ENCODE assay signal across 8 cellular contexts in genomic region chr20:51497542-51498467, GRCh38. TPM values are rescaled to one million over a fixed set of nuclear protein-coding genes. Genes with fewer than 3 reads are reported as not detected.
DNase-seq lines count a peak whose midpoint lies in the region; ATAC-seq and TF ChIP-seq lines count a peak whose summit lies in the region.

No MANE protein-coding gene starts in this region.

- POLR2A ChIA-PET in CD8-positive, alpha-beta T cell (lab: Charles Lee), result interaction anchor here (1.0 to 1.9 kb wide), 2 partner anchors 21 to 43 kb away, joined by 3 to 4 read pairs; no protein-coding TSS in a partner anchor

- no peaks in the 10 kb centered on the region for H3K9me3 ChIP-seq in CD8-positive, alpha-beta T cell (ENCODE audit: low read length)

- H3K4me3 Mint-ChIP-seq in CD8-positive, alpha-beta T cell, result peak overlapping the region; percentile 60
- peak overlapping the region; percentile 52 for H3K4me3 Mint-ChIP-seq in stimulated activated naive CD8-positive, alpha-beta T cell treated with anti-CD3 and anti-CD28 coated beads, Interleukin-15, Interleukin-2, amounts not matched to agents 100 ng/mL and 50 ng/mL, for 24 hours

- CTCF ChIA-PET in CD8-positive, alpha-beta T cell (lab: Charles Lee), result interaction anchor here (1.1 to 1.4 kb wide), 2 partner anchors 16 to 38 kb away, joined by 3 read pairs; no protein-coding TSS in a partner anchor

- peaks cover 92% of the 10 kb centered on the region for H3K4me1 ChIP-seq in CD8-positive, alpha-beta T cell (ENCODE audit: insufficient read depth, low read length)

- peaks cover 9% of the 10 kb centered on the region for H3K36me3 Mint-ChIP-seq in CD8-positive, alpha-beta T cell
- peaks cover 51% of the 10 kb centered on the region for H3K36me3 Mint-ChIP-seq in stimulated activated naive CD8-positive, alpha-beta T cell treated with anti-CD3 and anti-CD28 coated beads, Interleukin-15, Interleukin-2, amounts not matched to agents 100 ng/mL and 50 ng/mL, for 24 hours (ENCODE audit: low read depth)

- no peaks in the 10 kb centered on the region for H3K27me3 ChIP-seq in CD8-positive, alpha-beta T cell (ENCODE audit: insufficient read depth, low read length)

- TF ChIP-seq CTCF in CD8-positive, alpha-beta T cell (IDR thresholded peaks at IDR 0.05), result no peak

- peak overlapping the region; percentile 91 for H3K27ac Mint-ChIP-seq in CD8-positive, alpha-beta T cell
- peak overlapping the region; percentile 95 for H3K27ac Mint-ChIP-seq in stimulated activated naive CD8-positive, alpha-beta T cell treated with anti-CD3 and anti-CD28 coated beads, Interleukin-15, Interleukin-2, amounts not matched to agents 100 ng/mL and 50 ng/mL, for 24 hours

- no peaks in the 10 kb centered on the region for H3K36me3 ChIP-seq in CD8-positive, alpha-beta T cell (ENCODE audit: insufficient read depth, low read length)

- intact Hi-C loops in CD8-positive, alpha-beta T cell (cut with DNase I, micrococcal nuclease), result loop anchor here in 1 of 2 experiments (2.0 kb wide), 1 partner anchor 15 kb away; no protein-coding TSS in a partner anchor
- intact Hi-C loops in left ventricle myocardium superior (cut with micrococcal nuclease), result no loop called here

- ATAC-seq in CD8-positive, alpha-beta T cell, result peak; percentile 14
- peak; percentile 37 for ATAC-seq in HG03025 (IDR thresholded peaks at IDR 0.05; ENCODE audit: low FRiP score, unreplicated experiment)
- ATAC-seq in left ventricle myocardium superior, result peak; percentile 59

- H3K27me3 Mint-ChIP-seq in CD8-positive, alpha-beta T cell (ENCODE audit: low read depth), result no peaks in the 10 kb centered on the region
- H3K27me3 Mint-ChIP-seq in stimulated activated naive CD8-positive, alpha-beta T cell treated with anti-CD3 and anti-CD28 coated beads, Interleukin-15, Interleukin-2, amounts not matched to agents 100 ng/mL and 50 ng/mL, for 24 hours, result no peaks in the 10 kb centered on the region

- DNase-seq in CD8-positive, alpha-beta T cell, result peak in 6 of 7 experiments; percentile 16 to 64 (median 53)
- DNase-seq in activated CD4-positive, alpha-beta T cell treated with anti-CD3 and anti-CD28 coated beads, Interleukin-2, amount 50 U/mL, for 48 hours, result peak; percentile 65 to 73
- DNase-seq in left ventricle myocardium superior, result peak; percentile 43
- no peak for DNase-seq in midbrain (lab: John Stamatoyannopoulos, UW)
- DNase-seq in DMS79 (lab: John Stamatoyannopoulos, UW), result no peak
- DNase-seq in SW 1271 (lab: John Stamatoyannopoulos, UW), result no peak

- peaks cover 96% of the 10 kb centered on the region for H3K4me1 Mint-ChIP-seq in CD8-positive, alpha-beta T cell (ENCODE audit: low read depth)
- peaks cover 92% of the 10 kb centered on the region for H3K4me1 Mint-ChIP-seq in stimulated activated naive CD8-positive, alpha-beta T cell treated with anti-CD3 and anti-CD28 coated beads, Interleukin-15, Interleukin-2, amounts not matched to agents 100 ng/mL and 50 ng/mL, for 24 hours (ENCODE audit: low read depth)

- peak overlapping the region; percentile 56 for H3K27ac ChIP-seq in CD8-positive, alpha-beta T cell (ENCODE audit: low read depth, low read length)

- H3K9me3 Mint-ChIP-seq in CD8-positive, alpha-beta T cell, result no peaks in the 10 kb centered on the region
- no peaks in the 10 kb centered on the region for H3K9me3 Mint-ChIP-seq in stimulated activated naive CD8-positive, alpha-beta T cell treated with anti-CD3 and anti-CD28 coated beads, Interleukin-15, Interleukin-2, amounts not matched to agents 100 ng/mL and 50 ng/mL, for 24 hours

- H3K4me3 ChIP-seq in CD8-positive, alpha-beta T cell (ENCODE audit: low read depth, low read length), result peak overlapping the region; percentile 49

RNA-seq across cellular contexts. Expression of gene NFATC2, which starts 44.7 kb away (rescaled TPM):
- total RNA-seq in CD8-positive, alpha-beta T cell, result 10 to 100 TPM; 32.6 to 34.9 TPM
- total RNA-seq in left ventricle myocardium superior, result 2.3 TPM

Comparison
In these comparisons a context has a peak if more than half of its experiments do, and no peak if none do; other contexts are left out.
1. DNase-seq: peak in CD8-positive, alpha-beta T cell (6 of 7), activated CD4-positive, alpha-beta T cell treated with anti-CD3 and anti-CD28 coated beads, Interleukin-2, amount 50 U/mL, for 48 hours (2 of 2) and left ventricle myocardium superior (single experiment); none in midbrain (single experiment), DMS79 (single experiment) and SW 1271 (0 of 2).
2. RNA of gene NFATC2, which starts 44.7 kb away (total RNA-seq): 32.6 to 34.9 TPM in CD8-positive, alpha-beta T cell; 2.3 TPM in left ventricle myocardium superior (single experiment); every median in the first group is over 10 times any median in the second.
3. Peak in every context shown above with its lines, with median percentiles within 50 percentile points of each other: ATAC-seq.